Comparison of ENCODE assay signal across 9 cellular contexts in the genomic region with DNA sequence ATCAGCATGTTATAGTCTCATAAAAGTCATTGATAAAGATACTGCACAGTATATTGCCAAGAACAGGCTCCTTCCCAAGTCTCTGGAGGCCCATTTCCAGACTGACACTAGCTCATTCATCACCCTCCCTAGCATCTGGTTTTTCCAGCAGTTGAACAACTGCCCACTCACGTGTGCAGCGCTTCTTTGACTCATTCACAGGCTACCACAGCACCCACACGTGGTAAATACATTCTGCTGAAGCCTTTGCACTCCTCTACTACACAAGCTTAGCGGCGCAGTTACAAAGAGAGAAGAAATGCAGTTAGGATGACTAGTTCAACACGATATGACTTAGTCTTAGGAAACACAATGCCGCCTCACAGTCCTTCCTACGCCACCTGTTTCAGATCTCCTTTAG.
DNase-seq lines count a peak whose midpoint lies in the region; ATAC-seq and TF ChIP-seq lines count a peak whose summit lies in the region.
"Had no signal": no experiment of that assay in that cellular context is flagged by ENCODE, and none has a peak within 500 bp of the region (broad histone marks: within the 10 kb centered on the region; RNA-seq: fewer than 3 reads in every experiment).

No MANE protein-coding gene starts in this region.

- DNase-seq in activated CD4-positive, CD25-positive, alpha-beta regulatory T cell treated with anti-CD3 and anti-CD28 coated beads, Interleukin-2, amount 50 U/mL, for 72 hours, result no peak
- peak; percentile 12 for DNase-seq in activated T-cell treated with anti-CD3 and anti-CD28 coated beads, Interleukin-2, amount 50 U/mL, for 4 hours
- DNase-seq in hypothalamus (lab: John Stamatoyannopoulos, UW) (peak in 31 of 51 donors; percentile 5 to 71 (median 20)), body of pancreas (no peak), DMS114 treated with DMSO at 0.1 percent for 48 hours (lab: John Stamatoyannopoulos, UW; ENCODE audit: unreplicated experiment) (no peak)
- DNase-seq in stimulated activated effector memory CD8-positive, alpha-beta T cell treated with anti-CD3 and anti-CD28 coated beads, Interleukin-12 subunit alpha, Interleukin-12 subunit beta, amount 100 ng/mL, for 72 hours (ENCODE audit: low spot score in 2 of 2), result no peak

- H3K27me3 ChIP-seq in body of pancreas, result no peaks in the 10 kb centered on the region

- H3K27ac Mint-ChIP-seq in stimulated activated effector memory CD8-positive, alpha-beta T cell treated with anti-CD3 and anti-CD28 coated beads, Interleukin-12 subunit alpha, Interleukin-12 subunit beta, amount 100 ng/mL, for 72 hours, result no peak overlapping the region

- no peaks in the 10 kb centered on the region for H3K4me1 ChIP-seq in body of pancreas
- H3K4me1 ChIP-seq: A549 had no signal

- H3K4me3 Mint-ChIP-seq in activated T-cell treated with anti-CD3 and anti-CD28 coated beads, Interleukin-2, amount 50 U/mL, for 4 hours, result no peak overlapping the region
- H3K4me3 Mint-ChIP-seq in stimulated activated effector memory CD8-positive, alpha-beta T cell treated with anti-CD3 and anti-CD28 coated beads, Interleukin-12 subunit alpha, Interleukin-12 subunit beta, amount 100 ng/mL, for 72 hours, result no peak overlapping the region

- H3K36me3 ChIP-seq in body of pancreas (replicated peaks in 1 of 2; ENCODE audit: insufficient read depth in 1 of 2, low read depth in 2 of 2), result peaks cover 5% of the 10 kb centered on the region in 2 donors

- TF ChIP-seq POLR2A in body of pancreas (IDR thresholded peaks at IDR 0.05), result no peak

- no peaks in the 10 kb centered on the region for H3K9me3 Mint-ChIP-seq in activated T-cell treated with anti-CD3 and anti-CD28 coated beads, Interleukin-2, amount 50 U/mL, for 4 hours
- no peaks in the 10 kb centered on the region for H3K9me3 Mint-ChIP-seq in stimulated activated effector memory CD8-positive, alpha-beta T cell treated with anti-CD3 and anti-CD28 coated beads, Interleukin-12 subunit alpha, Interleukin-12 subunit beta, amount 100 ng/mL, for 72 hours

- H3K9me3 ChIP-seq in body of pancreas, result no peaks in the 10 kb centered on the region
- H3K9me3 ChIP-seq: A549 had no signal

- peaks cover 31% of the 10 kb centered on the region for H3K36me3 Mint-ChIP-seq in activated T-cell treated with anti-CD3 and anti-CD28 coated beads, Interleukin-2, amount 50 U/mL, for 4 hours (ENCODE audit: insufficient read depth)
- H3K36me3 Mint-ChIP-seq in stimulated activated effector memory CD8-positive, alpha-beta T cell treated with anti-CD3 and anti-CD28 coated beads, Interleukin-12 subunit alpha, Interleukin-12 subunit beta, amount 100 ng/mL, for 72 hours, result peaks cover 55% of the 10 kb centered on the region

- peaks cover 17% of the 10 kb centered on the region for H3K4me1 Mint-ChIP-seq in activated T-cell treated with anti-CD3 and anti-CD28 coated beads, Interleukin-2, amount 50 U/mL, for 4 hours (ENCODE audit: low read depth)
- H3K4me1 Mint-ChIP-seq in stimulated activated effector memory CD8-positive, alpha-beta T cell treated with anti-CD3 and anti-CD28 coated beads, Interleukin-12 subunit alpha, Interleukin-12 subunit beta, amount 100 ng/mL, for 72 hours, result peaks cover 18% of the 10 kb centered on the region

- no peaks in the 10 kb centered on the region for H3K27me3 Mint-ChIP-seq in activated T-cell treated with anti-CD3 and anti-CD28 coated beads, Interleukin-2, amount 50 U/mL, for 4 hours (ENCODE audit: low read depth)

- H3K4me3 ChIP-seq in body of pancreas, result no peak overlapping the region
- H3K4me3 ChIP-seq: A549 had no signal

- WGBS in body of pancreas, 2 donors, result 78 to 83% methylated on average over 8 of the region's 8 CpGs

- intact Hi-C loops in body of pancreas (cut with DNase I), result no loop called here

- TF ChIP-seq CTCF in body of pancreas (IDR thresholded peaks at IDR 0.05), result no peak

- no peak overlapping the region for H3K27ac ChIP-seq in body of pancreas
- H3K27ac ChIP-seq: A549 had no signal

- ATAC-seq in activated CD4-positive, CD25-positive, alpha-beta regulatory T cell treated with anti-CD3 and anti-CD28 coated beads, Interleukin-2, amount 50 U/mL, for 24 hours, result peak; percentile 90 to 92
- ATAC-seq in activated T-cell treated with anti-CD3 and anti-CD28 coated beads, Interleukin-2, amount 50 U/mL, for 4 hours, result peak; percentile 95
- ATAC-seq in stimulated activated effector memory CD8-positive, alpha-beta T cell treated with anti-CD3 and anti-CD28 coated beads, Interleukin-12 subunit alpha, Interleukin-12 subunit beta, amount 100 ng/mL, for 72 hours, result peak; percentile 96
- ATAC-seq in body of pancreas (no peak), GM21825 (IDR thresholded peaks at IDR 0.05; ENCODE audit: unreplicated experiment) (no peak)
- ATAC-seq: A549 had no signal

Comparison
In these comparisons a context has a peak if more than half of its experiments do, and no peak if none do; other contexts are left out.
1. ATAC-seq: peak in activated CD4-positive, CD25-positive, alpha-beta regulatory T cell treated with anti-CD3 and anti-CD28 coated beads, Interleukin-2, amount 50 U/mL, for 24 hours (2 of 2), activated T-cell treated with anti-CD3 and anti-CD28 coated beads, Interleukin-2, amount 50 U/mL, for 4 hours (2 of 2) and stimulated activated effector memory CD8-positive, alpha-beta T cell treated with anti-CD3 and anti-CD28 coated beads, Interleukin-12 subunit alpha, Interleukin-12 subunit beta, amount 100 ng/mL, for 72 hours (single experiment); none in body of pancreas (single experiment) and GM21825 (single experiment).
2. DNase-seq: peak in activated T-cell treated with anti-CD3 and anti-CD28 coated beads, Interleukin-2, amount 50 U/mL, for 4 hours (single experiment) and hypothalamus (31 of 51); none in activated CD4-positive, CD25-positive, alpha-beta regulatory T cell treated with anti-CD3 and anti-CD28 coated beads, Interleukin-2, amount 50 U/mL, for 72 hours (single experiment), stimulated activated effector memory CD8-positive, alpha-beta T cell treated with anti-CD3 and anti-CD28 coated beads, Interleukin-12 subunit alpha, Interleukin-12 subunit beta, amount 100 ng/mL, for 72 hours (0 of 2), body of pancreas (0 of 4) and DMS114 treated with DMSO at 0.1 percent for 48 hours (single experiment).